In the genomic region with DNA sequence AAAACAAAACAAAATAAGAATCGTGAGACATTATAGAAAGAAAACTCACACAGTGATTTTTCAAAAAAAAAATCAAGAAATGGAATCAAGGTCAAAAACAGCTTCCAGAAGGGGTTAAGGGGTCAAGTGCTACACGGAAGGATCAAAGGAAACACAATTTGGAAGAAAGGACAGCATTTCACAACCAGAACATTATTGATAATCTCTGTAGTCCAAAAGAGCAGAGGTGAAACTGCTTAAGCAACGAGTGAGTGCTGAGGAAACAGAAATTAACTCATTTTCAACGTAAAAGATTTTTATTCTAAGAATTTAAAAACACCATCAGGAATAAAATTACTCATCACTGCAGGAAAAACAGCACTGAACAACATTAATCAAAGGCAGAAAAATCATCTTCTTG, we compare ENCODE assay signal across 2 cellular contexts.
TF ChIP-seq lines count a peak whose summit lies in the region.

No MANE protein-coding gene starts in this region.

TF ChIP-seq in HEK293, 187 proteins besides CTCF, POLR2A, EP300 and RAD21:
- TF ChIP-seq TCF7L2 (IDR thresholded peaks at IDR 0.05; ENCODE audit: borderline replicate concordance, low read depth, low read length) (peak; percentile 28; the same call in 1 of the 2 replicates), ZNF830 (tag by site-specific recombination; IDR thresholded peaks at IDR 0.05; ENCODE audit: low read depth) (no peak)
TF ChIP-seq in HEK293: peak in this region for 1.

TF ChIP-seq in HepG2, 621 proteins besides CTCF, POLR2A, EP300 and RAD21 (continues in another document):
- TF ChIP-seq SRY (CRISPR knock-in tag; IDR thresholded peaks at IDR 0.05) (no peak), NR2F6 (IDR thresholded peaks at IDR 0.05) (peak; percentile 98), NR2F6 (CRISPR knock-in tag; IDR thresholded peaks at IDR 0.05) (peak; percentile 91), BCL6 (CRISPR knock-in tag; IDR thresholded peaks at IDR 0.05) (0 out of 2 replicates have a peak, but pooled peaks have one; percentile 50), ZSCAN22 (CRISPR knock-in tag; IDR thresholded peaks at IDR 0.05) (no peak), CEBPG (CRISPR knock-in tag; IDR thresholded peaks at IDR 0.05) (peak; percentile 60), GFI1 (CRISPR knock-in tag; IDR thresholded peaks at IDR 0.05; ENCODE audit: borderline replicate concordance) (peak; percentile 71; the same call in 1 of the 2 replicates), ATF7-NPFF (CRISPR knock-in tag; IDR thresholded peaks at IDR 0.05; ENCODE audit: low read depth) (no peak), HNF4A (CRISPR knock-in tag; IDR thresholded peaks at IDR 0.05) (peak; percentile 86), TCF12 (IDR thresholded peaks at IDR 0.05) (no peak), TCF12 (CRISPR knock-in tag; IDR thresholded peaks at IDR 0.05) (no peak), NCOA2 (CRISPR knock-in tag; IDR thresholded peaks at IDR 0.05) (peak; percentile 46), SOX13 (IDR thresholded peaks at IDR 0.05) (no peak), SOX13 (CRISPR knock-in tag; conservative IDR thresholded peaks at IDR 0.05 in 1 of 2, IDR thresholded peaks at IDR 0.05 in 1 of 2) (peak in 1 of 2 experiments; percentile 55; a peak in 1 of 4 replicates), POGK (CRISPR knock-in tag; conservative IDR thresholded peaks at IDR 0.05) (no peak), ZNF564 (CRISPR knock-in tag; IDR thresholded peaks at IDR 0.05) (no peak), HNF4G (IDR thresholded peaks at IDR 0.05; ENCODE audit: borderline replicate concordance, low read depth, low read length) (peak; percentile 51; the same call in 1 of the 2 replicates), HNF4G (CRISPR knock-in tag; IDR thresholded peaks at IDR 0.05; ENCODE audit: borderline replicate concordance, low read depth) (no peak), ZNF362 (CRISPR knock-in tag; IDR thresholded peaks at IDR 0.05; ENCODE audit: borderline replicate concordance) (peak; percentile 71; the same call in 1 of the 2 replicates), NR2F2 (IDR thresholded peaks at IDR 0.05; ENCODE audit: borderline replicate concordance, low read depth) (peak; percentile 98), CEBPB (IDR thresholded peaks at IDR 0.05; ENCODE audit: borderline replicate concordance, low read depth, low read length) (peak; percentile 80), ATF7 (IDR thresholded peaks at IDR 0.05) (no peak), ATF7 (CRISPR knock-in tag; IDR thresholded peaks at IDR 0.05) (no peak), GATAD2A (CRISPR knock-in tag; IDR thresholded peaks at IDR 0.05) (peak; percentile 39; the same call in 1 of the 2 replicates), PTBP1 (IDR thresholded peaks at IDR 0.05; ENCODE audit: low read depth, low read length, poor library complexity, severe bottlenecking) (no peak), SOX6 (IDR thresholded peaks at IDR 0.05) (no peak), SOX6 (CRISPR knock-in tag; IDR thresholded peaks at IDR 0.05) (peak; percentile 55; the same call in 1 of the 2 replicates), SOX5 (CRISPR knock-in tag; IDR thresholded peaks at IDR 0.05; ENCODE audit: borderline replicate concordance) (peak; percentile 52), POGZ (CRISPR knock-in tag; IDR thresholded peaks at IDR 0.05) (0 out of 2 replicates have a peak, but pooled peaks have one; percentile 16), TCF7 (IDR thresholded peaks at IDR 0.05; ENCODE audit: low read depth) (peak; percentile 88), NR2C2 (CRISPR knock-in tag; IDR thresholded peaks at IDR 0.05; ENCODE audit: borderline replicate concordance) (peak; percentile 64), ZNF17 (CRISPR knock-in tag; IDR thresholded peaks at IDR 0.05) (no peak), RARA (CRISPR knock-in tag; IDR thresholded peaks at IDR 0.05) (peak; percentile 77), SKI (IDR thresholded peaks at IDR 0.05; ENCODE audit: partially characterized antibody) (peak; percentile 34), FOXA3 (CRISPR knock-in tag; IDR thresholded peaks at IDR 0.05) (0 out of 2 replicates have a peak, but pooled peaks have one; percentile 12), HHEX (CRISPR knock-in tag; IDR thresholded peaks at IDR 0.05) (peak; percentile 52), ZNF652 (CRISPR knock-in tag; IDR thresholded peaks at IDR 0.05; ENCODE audit: borderline replicate concordance, low read depth) (peak; percentile 59; the same call in 1 of the 2 replicates), ZNF782 (CRISPR knock-in tag; IDR thresholded peaks at IDR 0.05; ENCODE audit: borderline replicate concordance) (no peak), HDAC2 (CRISPR knock-in tag; IDR thresholded peaks at IDR 0.05) (0 out of 2 replicates have a peak, but pooled peaks have one; percentile 35), HMG20B (CRISPR knock-in tag; conservative IDR thresholded peaks at IDR 0.05) (peak; percentile 71), ISL2 (CRISPR knock-in tag; IDR thresholded peaks at IDR 0.05) (peak; percentile 62), NR2F1 (CRISPR knock-in tag; IDR thresholded peaks at IDR 0.05) (peak; percentile 90 to 96), TEAD2 (CRISPR knock-in tag; IDR thresholded peaks at IDR 0.05) (no peak), SMAD1 (CRISPR knock-in tag; IDR thresholded peaks at IDR 0.05; ENCODE audit: borderline replicate concordance, low read depth) (no peak), MIXL1 (CRISPR knock-in tag; IDR thresholded peaks at IDR 0.05) (peak; percentile 64; the same call in 1 of the 2 replicates), FOXP1 (IDR thresholded peaks at IDR 0.05) (no peak), FOXP1 (CRISPR knock-in tag; IDR thresholded peaks at IDR 0.05) (peak; percentile 58; the same call in 1 of the 2 replicates), KDM5B (CRISPR knock-in tag; IDR thresholded peaks at IDR 0.05; ENCODE audit: borderline replicate concordance) (no peak), PPARG (CRISPR knock-in tag; conservative IDR thresholded peaks at IDR 0.05) (0 out of 2 replicates have a peak, but pooled peaks have one; percentile 66), ZNF44 (CRISPR knock-in tag; IDR thresholded peaks at IDR 0.05) (no peak), ZNF138 (CRISPR knock-in tag; IDR thresholded peaks at IDR 0.05; ENCODE audit: low read depth) (no peak), TCF7L2 (IDR thresholded peaks at IDR 0.05; ENCODE audit: low read depth, low read length) (peak; percentile 82; the same call in 1 of the 2 replicates), CREM (IDR thresholded peaks at IDR 0.05) (peak; percentile 37; the same call in 1 of the 2 replicates), CREM (CRISPR knock-in tag; IDR thresholded peaks at IDR 0.05) (no peak)
- TF ChIP-seq, protein P1, sequence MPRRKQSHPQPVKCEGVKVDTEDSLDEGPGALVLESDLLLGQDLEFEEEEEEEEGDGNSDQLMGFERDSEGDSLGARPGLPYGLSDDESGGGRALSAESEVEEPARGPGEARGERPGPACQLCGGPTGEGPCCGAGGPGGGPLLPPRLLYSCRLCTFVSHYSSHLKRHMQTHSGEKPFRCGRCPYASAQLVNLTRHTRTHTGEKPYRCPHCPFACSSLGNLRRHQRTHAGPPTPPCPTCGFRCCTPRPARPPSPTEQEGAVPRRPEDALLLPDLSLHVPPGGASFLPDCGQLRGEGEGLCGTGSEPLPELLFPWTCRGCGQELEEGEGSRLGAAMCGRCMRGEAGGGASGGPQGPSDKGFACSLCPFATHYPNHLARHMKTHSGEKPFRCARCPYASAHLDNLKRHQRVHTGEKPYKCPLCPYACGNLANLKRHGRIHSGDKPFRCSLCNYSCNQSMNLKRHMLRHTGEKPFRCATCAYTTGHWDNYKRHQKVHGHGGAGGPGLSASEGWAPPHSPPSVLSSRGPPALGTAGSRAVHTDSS (CRISPR knock-in tag; conservative IDR thresholded peaks at IDR 0.05) = no peak
- TF ChIP-seq, protein P2, sequence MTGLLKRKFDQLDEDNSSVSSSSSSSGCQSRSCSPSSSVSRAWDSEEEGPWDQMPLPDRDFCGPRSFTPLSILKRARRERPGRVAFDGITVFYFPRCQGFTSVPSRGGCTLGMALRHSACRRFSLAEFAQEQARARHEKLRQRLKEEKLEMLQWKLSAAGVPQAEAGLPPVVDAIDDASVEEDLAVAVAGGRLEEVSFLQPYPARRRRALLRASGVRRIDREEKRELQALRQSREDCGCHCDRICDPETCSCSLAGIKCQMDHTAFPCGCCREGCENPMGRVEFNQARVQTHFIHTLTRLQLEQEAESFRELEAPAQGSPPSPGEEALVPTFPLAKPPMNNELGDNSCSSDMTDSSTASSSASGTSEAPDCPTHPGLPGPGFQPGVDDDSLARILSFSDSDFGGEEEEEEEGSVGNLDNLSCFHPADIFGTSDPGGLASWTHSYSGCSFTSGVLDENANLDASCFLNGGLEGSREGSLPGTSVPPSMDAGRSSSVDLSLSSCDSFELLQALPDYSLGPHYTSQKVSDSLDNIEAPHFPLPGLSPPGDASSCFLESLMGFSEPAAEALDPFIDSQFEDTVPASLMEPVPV (CRISPR knock-in tag; IDR thresholded peaks at IDR 0.05) = no peak
- TF ChIP-seq, protein P3, sequence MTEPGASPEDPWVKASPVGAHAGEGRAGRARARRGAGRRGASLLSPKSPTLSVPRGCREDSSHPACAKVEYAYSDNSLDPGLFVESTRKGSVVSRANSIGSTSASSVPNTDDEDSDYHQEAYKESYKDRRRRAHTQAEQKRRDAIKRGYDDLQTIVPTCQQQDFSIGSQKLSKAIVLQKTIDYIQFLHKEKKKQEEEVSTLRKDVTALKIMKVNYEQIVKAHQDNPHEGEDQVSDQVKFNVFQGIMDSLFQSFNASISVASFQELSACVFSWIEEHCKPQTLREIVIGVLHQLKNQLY (CRISPR knock-in tag; IDR thresholded peaks at IDR 0.05) = no peak
- TF ChIP-seq, protein P4, sequence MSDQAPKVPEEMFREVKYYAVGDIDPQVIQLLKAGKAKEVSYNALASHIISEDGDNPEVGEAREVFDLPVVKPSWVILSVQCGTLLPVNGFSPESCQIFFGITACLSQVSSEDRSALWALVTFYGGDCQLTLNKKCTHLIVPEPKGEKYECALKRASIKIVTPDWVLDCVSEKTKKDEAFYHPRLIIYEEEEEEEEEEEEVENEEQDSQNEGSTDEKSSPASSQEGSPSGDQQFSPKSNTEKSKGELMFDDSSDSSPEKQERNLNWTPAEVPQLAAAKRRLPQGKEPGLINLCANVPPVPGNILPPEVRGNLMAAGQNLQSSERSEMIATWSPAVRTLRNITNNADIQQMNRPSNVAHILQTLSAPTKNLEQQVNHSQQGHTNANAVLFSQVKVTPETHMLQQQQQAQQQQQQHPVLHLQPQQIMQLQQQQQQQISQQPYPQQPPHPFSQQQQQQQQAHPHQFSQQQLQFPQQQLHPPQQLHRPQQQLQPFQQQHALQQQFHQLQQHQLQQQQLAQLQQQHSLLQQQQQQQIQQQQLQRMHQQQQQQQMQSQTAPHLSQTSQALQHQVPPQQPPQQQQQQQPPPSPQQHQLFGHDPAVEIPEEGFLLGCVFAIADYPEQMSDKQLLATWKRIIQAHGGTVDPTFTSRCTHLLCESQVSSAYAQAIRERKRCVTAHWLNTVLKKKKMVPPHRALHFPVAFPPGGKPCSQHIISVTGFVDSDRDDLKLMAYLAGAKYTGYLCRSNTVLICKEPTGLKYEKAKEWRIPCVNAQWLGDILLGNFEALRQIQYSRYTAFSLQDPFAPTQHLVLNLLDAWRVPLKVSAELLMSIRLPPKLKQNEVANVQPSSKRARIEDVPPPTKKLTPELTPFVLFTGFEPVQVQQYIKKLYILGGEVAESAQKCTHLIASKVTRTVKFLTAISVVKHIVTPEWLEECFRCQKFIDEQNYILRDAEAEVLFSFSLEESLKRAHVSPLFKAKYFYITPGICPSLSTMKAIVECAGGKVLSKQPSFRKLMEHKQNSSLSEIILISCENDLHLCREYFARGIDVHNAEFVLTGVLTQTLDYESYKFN (CRISPR knock-in tag; conservative IDR thresholded peaks at IDR 0.05) = peak; percentile 60
